Comparison of ENCODE assay signal across 21 cellular contexts in the genomic region with DNA sequence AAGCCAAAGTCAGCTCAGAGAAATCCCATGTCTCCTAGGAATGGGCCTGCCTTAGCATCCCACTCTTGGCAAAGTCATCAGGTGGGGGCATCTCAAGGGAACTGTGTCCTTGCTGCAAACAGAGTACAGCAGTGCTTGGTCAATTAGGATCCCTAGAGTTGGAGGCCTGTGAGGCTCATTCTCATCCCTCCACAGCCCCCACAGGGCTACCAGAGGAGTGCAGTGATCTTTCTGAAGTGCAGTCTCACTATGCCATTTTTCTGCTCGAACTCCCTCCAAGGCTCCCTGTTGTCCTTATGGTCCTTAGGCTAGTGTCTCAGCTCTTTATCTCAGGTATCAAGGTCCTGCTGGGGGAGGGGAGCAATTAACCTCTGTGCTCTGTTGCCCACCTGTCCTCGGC. TPM values are rescaled to one million over a fixed set of nuclear protein-coding genes. Genes with fewer than 3 reads are reported as not detected.
A peak's percentile ranks its signal among the peaks of the same experiment; 100 is the strongest.
DNase-seq lines count a peak whose midpoint lies in the region; ATAC-seq, FAIRE-seq and TF ChIP-seq lines count a peak whose summit lies in the region.
"Had no signal": no experiment of that assay in that cellular context is flagged by ENCODE, and none has a peak within 500 bp of the region (broad histone marks: within the 10 kb centered on the region; RNA-seq: fewer than 3 reads in every experiment).

No MANE protein-coding gene starts in this region.

- H3K9me3 ChIP-seq in A549 (no peaks in the 10 kb centered on the region), Karpas-422 (ENCODE audit: low read length) (no peaks in the 10 kb centered on the region), psoas muscle (no peaks in the 10 kb centered on the region), aorta (ENCODE audit: control insufficient read depth, low read length) (no peaks in the 10 kb centered on the region), esophagus muscularis mucosa (no peaks in the 10 kb centered on the region)
- H3K9me3 ChIP-seq: Caco-2 had no signal

- peaks cover 4% of the 10 kb centered on the region for H3K4me1 Mint-ChIP-seq in activated naive CD4-positive, alpha-beta T cell treated with anti-CD3 and anti-CD28 coated beads, Interleukin-2, amount 10 ng/mL, durations not matched to agents 7 days and 5 days
- H3K4me1 Mint-ChIP-seq: GM23338 had no signal

- CTCF ChIA-PET in A549 (lab: Yijun Ruan, JAX), result interaction anchor here (0.6 to 2.9 kb wide), 5 partner anchors 8 to 80 kb away, joined by 3 to 13 read pairs (median 3); no protein-coding TSS in a partner anchor
- CTCF ChIA-PET in activated naive CD4-positive, alpha-beta T cell treated with anti-CD3 and anti-CD28 coated beads, Interleukin-2, amount 10 ng/mL, durations not matched to agents 7 days and 5 days (lab: Charles Lee), result no interaction called here

- TF ChIP-seq POLR2A in A549 (IDR thresholded peaks at IDR 0.05; ENCODE audit: low read length) (no peak), esophagus muscularis mucosa (IDR thresholded peaks at IDR 0.05; ENCODE audit: low read depth) (no peak)

- H3K79me2 ChIP-seq in Karpas-422 (ENCODE audit: low read length), result no peaks in the 10 kb centered on the region

- DNase-seq in A549 (ENCODE audit: low read depth in 1 of 2, low spot score in 1 of 2), result no peak
- peak; percentile 61 for DNase-seq in Karpas-422
- DNase-seq in psoas muscle, result no peak
- no peak for DNase-seq in aorta
- no peak for DNase-seq in esophagus muscularis mucosa (ENCODE audit: extremely low spot score)
- no peak for DNase-seq in activated naive CD4-positive, alpha-beta T cell treated with anti-CD3 and anti-CD28 coated beads, Interleukin-2, amount 10 ng/mL, durations not matched to agents 7 days and 5 days
- DNase-seq: AML-193; Caco-2; CD4-positive, alpha-beta T cell; H7; HFFc6; IMR-90 had no signal

- H2AFZ ChIP-seq in Karpas-422 (ENCODE audit: low read length), result no peak overlapping the region
- H2AFZ ChIP-seq: GM23338 had no signal

- H3K4me2 ChIP-seq in A549, result no peak overlapping the region
- peak overlapping the region; percentile 77 for H3K4me2 ChIP-seq in Karpas-422 (ENCODE audit: low read depth, low read length, poor library complexity, severe bottlenecking)
- H3K4me2 ChIP-seq: GM23338 had no signal

- no peak overlapping the region for H3K27ac ChIP-seq in A549
- peak overlapping the region; percentile 96; the same call in 1 of the 2 replicates for H3K27ac ChIP-seq in Karpas-422 (ENCODE audit: low read length)
- peak overlapping the region; percentile 88 for H3K27ac ChIP-seq in psoas muscle
- H3K27ac ChIP-seq in aorta (ENCODE audit: low read depth in 1 of 2, low read length in 2 of 2), result no peak overlapping the region
- no peak overlapping the region for H3K27ac ChIP-seq in esophagus muscularis mucosa (replicated peaks in 1 of 4)
- H3K27ac ChIP-seq: C4-2B had no signal

- no peaks in the 10 kb centered on the region for H3K9me2 ChIP-seq in Karpas-422 (replicated peaks; ENCODE audit: insufficient read depth, low read length)

- H3K36me3 ChIP-seq in Karpas-422 (ENCODE audit: insufficient read depth, low read length) (no peaks in the 10 kb centered on the region), psoas muscle (ENCODE audit: insufficient read depth in 1 of 2, low read depth in 1 of 2) (no peaks in the 10 kb centered on the region), aorta (ENCODE audit: control insufficient read depth in 1 of 2, insufficient read depth in 2 of 2, low read length in 1 of 2) (no peaks in the 10 kb centered on the region), esophagus muscularis mucosa (no peaks in the 10 kb centered on the region)

- POLR2A ChIA-PET in A549 (lab: Yijun Ruan, JAX), result interaction anchor here (0.5 kb wide), 1 partner anchor 9 kb away, joined by 8 read pairs; no protein-coding TSS in a partner anchor

- no peak overlapping the region for H3K27ac Mint-ChIP-seq in activated naive CD4-positive, alpha-beta T cell treated with anti-CD3 and anti-CD28 coated beads, Interleukin-2, amount 10 ng/mL, durations not matched to agents 7 days and 5 days
- H3K27ac Mint-ChIP-seq: CD4-positive, alpha-beta T cell; GM23338; HFFc6 had no signal

- no peaks in the 10 kb centered on the region for H3K9me3 Mint-ChIP-seq in activated naive CD4-positive, alpha-beta T cell treated with anti-CD3 and anti-CD28 coated beads, Interleukin-2, amount 10 ng/mL, durations not matched to agents 7 days and 5 days
- H3K9me3 Mint-ChIP-seq: CD4-positive, alpha-beta T cell had no signal

- no peak for TF ChIP-seq RAD21 in A549 (conservative IDR thresholded peaks at IDR 0.05 in 1 of 2, IDR thresholded peaks at IDR 0.05 in 1 of 2)

- intact Hi-C loops in psoas muscle (cut with DNase I), result loop anchor here in 1 of 2 donors (2.0 kb wide), 2 partner anchors 63 to 71 kb away; partner anchors contain the start of gene RAF1
- intact Hi-C loops in aorta (cut with DNase I), result loop anchor here in 1 of 2 donors (10.0 kb wide), 1 partner anchor 133 kb away; no protein-coding TSS in a partner anchor
- intact Hi-C loops in esophagus muscularis mucosa (cut with DNase I), result loop anchor here (10.0 kb wide), 1 partner anchor 243 kb away; the partner anchor contains the start of gene TSEN2

- no peak overlapping the region for H3K4me3 ChIP-seq in A549
- H3K4me3 ChIP-seq in Karpas-422 (ENCODE audit: low read length), result no peak overlapping the region
- H3K4me3 ChIP-seq in psoas muscle, result no peak overlapping the region
- H3K4me3 ChIP-seq in aorta (ENCODE audit: low read length in 2 of 2), result no peak overlapping the region
- H3K4me3 ChIP-seq in esophagus muscularis mucosa, result no peak overlapping the region
- H3K4me3 ChIP-seq: GM23338 had no signal

- no peak overlapping the region for H3K4me3 Mint-ChIP-seq in activated naive CD4-positive, alpha-beta T cell treated with anti-CD3 and anti-CD28 coated beads, Interleukin-2, amount 10 ng/mL, durations not matched to agents 7 days and 5 days
- H3K4me3 Mint-ChIP-seq: CD4-positive, alpha-beta T cell; GM23338; HFFc6 had no signal

- TF ChIP-seq EP300 in A549 (IDR thresholded peaks at IDR 0.05) (no peak), esophagus muscularis mucosa (IDR thresholded peaks at IDR 0.05) (no peak)

- TF ChIP-seq CTCF in A549 (IDR thresholded peaks at IDR 0.05) (no peak), psoas muscle (IDR thresholded peaks at IDR 0.05) (no peak), esophagus muscularis mucosa (IDR thresholded peaks at IDR 0.05) (no peak)

- peaks cover 17% of the 10 kb centered on the region for H3K27me3 Mint-ChIP-seq in activated naive CD4-positive, alpha-beta T cell treated with anti-CD3 and anti-CD28 coated beads, Interleukin-2, amount 10 ng/mL, durations not matched to agents 7 days and 5 days
- H3K27me3 Mint-ChIP-seq: CD4-positive, alpha-beta T cell had no signal

- H3K27me3 ChIP-seq in Karpas-422 (ENCODE audit: low read length), result no peaks in the 10 kb centered on the region
- no peaks in the 10 kb centered on the region for H3K27me3 ChIP-seq in psoas muscle (ENCODE audit: insufficient read depth in 3 of 3, low read length in 2 of 3)
- no peaks in the 10 kb centered on the region for H3K27me3 ChIP-seq in aorta (ENCODE audit: control insufficient read depth in 1 of 2, insufficient read depth in 2 of 2, low read length in 1 of 2)
- H3K27me3 ChIP-seq in esophagus muscularis mucosa, result no peaks in the 10 kb centered on the region

- H3K36me3 Mint-ChIP-seq in activated naive CD4-positive, alpha-beta T cell treated with anti-CD3 and anti-CD28 coated beads, Interleukin-2, amount 10 ng/mL, durations not matched to agents 7 days and 5 days, result no peaks in the 10 kb centered on the region

- FAIRE-seq in A549 (lab: Jason Lieb, UNC), result no peak
- FAIRE-seq: A204.1, D721Med, G401.6, GM12891, GM18507, HTR-8/SVneo had no signal

- whole genome bisulfite sequencing in A549 (ENCODE audit: missing lambda C conversion rate), result 36% methylated on average over 2 of the region's 2 CpGs
- WGBS in psoas muscle, 3 donors, result 87 to 97% (median 94%) methylated on average over 2 of the region's 2 CpGs
- WGBS in aorta, 2 donors, result 96 to 97% methylated on average over 2 of the region's 2 CpGs
- WGBS in esophagus muscularis mucosa, result 100% methylated on average over 2 of the region's 2 CpGs

- H4K20me1 ChIP-seq in Karpas-422 (ENCODE audit: insufficient read depth, low read depth, low read length), result no peaks in the 10 kb centered on the region

- peak overlapping the region; percentile 38; the same call in 1 of the 2 replicates for H3K9ac ChIP-seq in Karpas-422 (ENCODE audit: low read length)

- ATAC-seq in A549 (peak; percentile 33 to 44; a peak in 1 of 6 replicates), psoas muscle (no peak), aorta (ENCODE audit: low FRiP score) (peak; percentile 15)
- ATAC-seq: GM23338, HCT116 had no signal

- H3K4me1 ChIP-seq in A549 (no peaks in the 10 kb centered on the region), Karpas-422 (ENCODE audit: low read length) (peaks cover 42% of the 10 kb centered on the region), psoas muscle (peaks cover 22% of the 10 kb centered on the region), aorta (ENCODE audit: control insufficient read depth in 1 of 2, insufficient read depth in 2 of 2, low read length in 2 of 2) (no peaks in the 10 kb centered on the region), esophagus muscularis mucosa (peaks cover 10 to 17% (median 13%) of the 10 kb centered on the region in 4 donors)

TF ChIP-seq in A549, 52 proteins besides CTCF, POLR2A, EP300 and RAD21 (continues in another document):
- no peak for TF ChIP-seq USF2 (IDR thresholded peaks at IDR 0.05)
- no peak for TF ChIP-seq RCOR1 (IDR thresholded peaks at IDR 0.05; ENCODE audit: low read depth, low read length)
- TF ChIP-seq MAZ (IDR thresholded peaks at IDR 0.05; ENCODE audit: borderline replicate concordance, low read depth, low read length), result no peak
- TF ChIP-seq BHLHE40 (IDR thresholded peaks at IDR 0.05; ENCODE audit: low read depth, low read length), result no peak
- no peak for TF ChIP-seq JUN (IDR thresholded peaks at IDR 0.05)

RNA-seq across cellular contexts. Expression of gene TMEM40, which starts 31.1 kb away (rescaled TPM):
- 0.13 and 0.32 TPM in 2 replicates for polyA plus RNA-seq in A549 (2011; rRNA removed)
- 0.29 and 0.38 TPM in 2 replicates for polyA plus RNA-seq in A549 (2012; cell fraction: cytosol; rRNA removed)
- polyA plus RNA-seq in A549 (2012; cell fraction: nucleus; rRNA removed), result 0.05 and 0.16 TPM in 2 replicates
- 0.07 to 0.42 TPM (median 0.18 TPM) in 3 replicates for polyA plus RNA-seq in A549 (2017; fragmentation: RNase III; extraction: RNeasy Plus Mini Kit Qiagen cat#74134 plus additional on column Dnase treatment)
- polyA minus RNA-seq in A549 (2011; rRNA and poly(A)+ RNA removed), result 1.1 TPM in 1 of 2 replicates, not detected in the other
- total RNA-seq in Karpas-422 (2014; rRNA removed; shearing (Covaris generic); ENCODE audit: low replicate concordance), result 0.18 and 0.26 TPM in 2 replicates
- 1 to 10 TPM in 3 of 4 donors, under 1 TPM in 1; 0.59 to 4.4 (median 2.3) TPM for total RNA-seq in psoas muscle
- under 1 TPM; 0.30 to 0.52 (median 0.40) TPM for polyA plus RNA-seq in psoas muscle
- total RNA-seq in aorta, result under 1 TPM in 1 of 2 donors, not detected in 1; 0.84 TPM
- under 1 TPM in 1 of 2 donors, not detected in 1; 0.50 TPM for polyA plus RNA-seq in aorta
- not detected for total RNA-seq in esophagus muscularis mucosa
- total RNA-seq: CD4-positive, alpha-beta T cell; H7; IMR-90 had no signal

Comparison
In these comparisons a context has a peak if more than half of its experiments do, and no peak if none do; other contexts are left out.
1. ATAC-seq: peak in A549 (2 of 2) and aorta (single experiment); none in psoas muscle (0 of 4).
2. H3K27ac ChIP-seq: peak in Karpas-422 (single experiment) and psoas muscle (single experiment); none in A549 (0 of 2), aorta (0 of 2) and esophagus muscularis mucosa (0 of 4).